8 cellular contexts compared by ENCODE assay signal in the genomic region with DNA sequence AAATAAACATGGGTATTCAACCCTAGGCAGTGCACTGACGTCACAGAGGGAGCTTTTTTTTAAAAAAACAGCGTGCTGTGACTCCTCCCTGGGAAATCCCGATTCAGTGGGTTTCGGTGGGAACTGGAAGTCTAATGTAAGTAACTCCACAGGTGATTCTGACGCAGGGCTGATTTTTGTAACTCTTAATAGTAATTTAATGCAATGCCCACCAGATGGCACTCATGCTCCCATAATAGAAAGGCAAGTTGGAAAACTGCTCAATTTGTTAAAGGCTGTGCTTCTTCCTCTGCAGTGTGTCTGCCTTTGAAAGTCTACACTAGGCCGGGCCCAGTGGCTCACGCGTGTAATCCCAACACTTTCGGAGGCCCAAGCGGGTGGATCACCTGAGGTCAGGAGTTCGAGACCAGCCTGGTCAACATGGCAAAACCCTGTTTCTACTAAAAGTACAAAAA. TPM values are rescaled to one million over a fixed set of nuclear protein-coding genes. Genes with fewer than 3 reads are reported as not detected.
DNase-seq lines count a peak whose midpoint lies in the region; ATAC-seq and TF ChIP-seq lines count a peak whose summit lies in the region.

No MANE protein-coding gene starts in this region.

- no peaks in the 10 kb centered on the region for H3K27me3 ChIP-seq in BE2C
- H3K27me3 ChIP-seq in mesenchymal stem cell (ENCODE audit: control insufficient read depth in 1 of 2, insufficient read depth in 1 of 2, low read length in 2 of 2): no peaks in the 10 kb centered on the region

- DNase-seq in BE2C (peak; percentile 66), NCI-H526 (lab: John Stamatoyannopoulos, UW) (peak; percentile 48 to 86), mesenchymal stem cell (peak; percentile 79)
- DNase-seq in activated CD4-positive, alpha-beta T cell treated with anti-CD3 and anti-CD28 coated beads, Interleukin-2, amount 50 U/mL, for 48 hours: peak; percentile 41 to 56
- DNase-seq in effector CD8-positive, alpha-beta T cell (lab: John Stamatoyannopoulos, UW): peak; percentile 42
- peak; percentile 64 for DNase-seq in stimulated activated CD8-positive, alpha-beta memory T cell treated with anti-CD3 and anti-CD28 coated beads, Interleukin-4, amount 100 ng/mL, for 48 hours

- H2BK12ac ChIP-seq in mesenchymal stem cell (ENCODE audit: low read length in 2 of 2): no peak overlapping the region

- H3K36me3 ChIP-seq in BE2C: no peaks in the 10 kb centered on the region
- H3K36me3 ChIP-seq in mesenchymal stem cell (ENCODE audit: control insufficient read depth in 1 of 2, insufficient read depth in 2 of 2, low read depth in 1 of 2, low read length in 2 of 2): peaks cover 0 to 11% of the 10 kb centered on the region in 2 experiments

- H4K91ac ChIP-seq in mesenchymal stem cell (ENCODE audit: low read length): no peak overlapping the region

- ATAC-seq in GM18870 (IDR thresholded peaks at IDR 0.05; ENCODE audit: unreplicated experiment): peak; percentile 67
- ATAC-seq in HG03175 (IDR thresholded peaks at IDR 0.05; ENCODE audit: unreplicated experiment): peak; percentile 82

- H3K18ac ChIP-seq in mesenchymal stem cell (ENCODE audit: low read depth in 1 of 2, low read length in 2 of 2): no peak overlapping the region

- H3K4me3 ChIP-seq in BE2C (ENCODE audit: low read depth, low read length): peak overlapping the region; percentile 52
- peak overlapping the region in 1 of 2 experiments; percentile 49 for H3K4me3 ChIP-seq in mesenchymal stem cell (ENCODE audit: insufficient read depth in 1 of 2, low read depth in 1 of 2, low read length in 2 of 2)

- no peak overlapping the region for H3K4me2 ChIP-seq in mesenchymal stem cell (ENCODE audit: low read length, poor library complexity, severe bottlenecking)

- no peak overlapping the region for H2BK5ac ChIP-seq in mesenchymal stem cell (ENCODE audit: low read depth, low read length, poor library complexity, severe bottlenecking)

- peak; percentile 65 for TF ChIP-seq CTCF in BE2C (IDR thresholded peaks at IDR 0.05; ENCODE audit: low read depth, low read length)

- no peaks in the 10 kb centered on the region for H3K79me1 ChIP-seq in mesenchymal stem cell (replicated peaks; ENCODE audit: low read length, poor library complexity, severe bottlenecking)

- H2AK5ac ChIP-seq in mesenchymal stem cell (ENCODE audit: low read length, severe bottlenecking): no peak overlapping the region

- H3K4me1 ChIP-seq in BE2C (no peaks in the 10 kb centered on the region), mesenchymal stem cell (ENCODE audit: control insufficient read depth, insufficient read depth, low read depth, low read length) (peaks cover 9% of the 10 kb centered on the region)

- H2BK120ac ChIP-seq in mesenchymal stem cell (ENCODE audit: low read depth, low read length): no peak overlapping the region

- no peaks in the 10 kb centered on the region for H3K9me3 ChIP-seq in BE2C
- H3K9me3 ChIP-seq in mesenchymal stem cell (ENCODE audit: control insufficient read depth, low read length): peaks cover 3% of the 10 kb centered on the region

- H4K8ac ChIP-seq in mesenchymal stem cell (ENCODE audit: low read length): no peak overlapping the region

- H3K27ac ChIP-seq in mesenchymal stem cell (ENCODE audit: low read length, poor library complexity, severe bottlenecking): peak overlapping the region; percentile 45

- 17% methylated on average over 10 of the region's 11 CpGs for WGBS in mesenchymal stem cell

- no peak overlapping the region for H3K4ac ChIP-seq in mesenchymal stem cell (ENCODE audit: low read depth in 1 of 2, low read length in 2 of 2)

- H2BK15ac ChIP-seq in mesenchymal stem cell (ENCODE audit: low read depth, poor library complexity, severe bottlenecking): no peak overlapping the region

- no peak overlapping the region for H3K14ac ChIP-seq in mesenchymal stem cell (ENCODE audit: low read length in 2 of 2)

- no peak overlapping the region for H3K23ac ChIP-seq in mesenchymal stem cell (ENCODE audit: low read length in 2 of 2)

- H2AFZ ChIP-seq in mesenchymal stem cell (ENCODE audit: low read depth, low read length): no peak overlapping the region

- H3K9ac ChIP-seq in mesenchymal stem cell (ENCODE audit: low read length): peak overlapping the region; percentile 70

RNA-seq across cellular contexts. Expression of a gene that starts 10.9 kb away (rescaled TPM):
- 27.2 TPM for polyA plus RNA-seq in BE2C (2012; ENCODE audit: insufficient read depth, insufficient read length, low read depth)
- 143 TPM for polyA plus RNA-seq in mesenchymal stem cell (2013, experiment 1 of 2)
- polyA plus RNA-seq in mesenchymal stem cell (2013, experiment 2 of 2): 145 TPM
